Comparison of ENCODE assay signal across 25 cellular contexts in genomic region chr7:4158406-4158805, GRCh38.
DNase-seq lines count a peak whose midpoint lies in the region; ATAC-seq and TF ChIP-seq lines count a peak whose summit lies in the region.
"Had no signal": no experiment of that assay in that cellular context is flagged by ENCODE, and none has a peak within 500 bp of the region (broad histone marks: within the 10 kb centered on the region; RNA-seq: fewer than 3 reads in every experiment).

No MANE protein-coding gene starts in this region.

- H3K4me3 ChIP-seq in neuronal stem cell (ENCODE audit: low read length in 2 of 2) (peak overlapping the region in 1 of 2 donors; percentile 31), left ventricle myocardium inferior (no peak overlapping the region), body of pancreas (no peak overlapping the region)
- H3K4me3 ChIP-seq: BLaER1, GM12878 had no signal

- H3K4me2 ChIP-seq in neuronal stem cell (ENCODE audit: insufficient read depth, low read length, poor library complexity, severe bottlenecking): no peak overlapping the region
- H3K4me2 ChIP-seq: BLaER1 had no signal

- CTCF ChIA-PET in HEK293T (lab: Yijun Ruan, JAX): no interaction called here

- H3K36me3 ChIP-seq in neuronal stem cell (replicated peaks in 1 of 2; ENCODE audit: control insufficient read depth in 2 of 2, insufficient read depth in 2 of 2, low read length in 2 of 2): no peaks in the 10 kb centered on the region
- H3K36me3 ChIP-seq in left ventricle myocardium inferior: no peaks in the 10 kb centered on the region
- H3K36me3 ChIP-seq in body of pancreas (replicated peaks in 1 of 2; ENCODE audit: insufficient read depth in 1 of 2, low read depth in 2 of 2): no peaks in the 10 kb centered on the region
- H3K36me3 ChIP-seq: BE2C, BLaER1 had no signal

- H2AK5ac ChIP-seq in neuronal stem cell (ENCODE audit: low read depth, low read length): no peak overlapping the region

- no peak overlapping the region for H2AFZ ChIP-seq in neuronal stem cell (ENCODE audit: low read length)

- peaks cover 4% of the 10 kb centered on the region for H3K36me3 Mint-ChIP-seq in nephron progenitor cell (ENCODE audit: low read depth)
- no peaks in the 10 kb centered on the region for H3K36me3 Mint-ChIP-seq in activated T-helper 1 cell treated with anti-CD3 and anti-CD28 coated beads, Interleukin-12 subunit alpha, Interleukin-12 subunit beta, Interleukin-2, Interleukin-4 antibody, amounts not matched to agents 30 ng/mL and 10 ng/mL and 1 ng/mL, durations not matched to agents 14 hours and 24 hours and 36 hours (ENCODE audit: low read depth)
- H3K36me3 Mint-ChIP-seq: CD14-positive monocyte; CD4-positive, alpha-beta memory T cell; CD4-positive, CD25-positive, alpha-beta regulatory T cell; CD8-positive, alpha-beta memory T cell had no signal

- H3K27me3 ChIP-seq in neuronal stem cell (ENCODE audit: control insufficient read depth in 3 of 3, insufficient read depth in 3 of 3, low read depth in 1 of 3, low read length in 3 of 3) (no peaks in the 10 kb centered on the region), left ventricle myocardium inferior (ENCODE audit: low read depth) (no peaks in the 10 kb centered on the region), body of pancreas (no peaks in the 10 kb centered on the region)
- H3K27me3 ChIP-seq: BE2C, BLaER1 had no signal

- H3K27ac Mint-ChIP-seq in nephron progenitor cell: peak overlapping the region; percentile 71
- H3K27ac Mint-ChIP-seq in activated T-helper 1 cell treated with anti-CD3 and anti-CD28 coated beads, Interleukin-12 subunit alpha, Interleukin-12 subunit beta, Interleukin-2, Interleukin-4 antibody, amounts not matched to agents 30 ng/mL and 10 ng/mL and 1 ng/mL, durations not matched to agents 14 hours and 24 hours and 36 hours: no peak overlapping the region
- H3K27ac Mint-ChIP-seq: CD14-positive monocyte; CD4-positive, alpha-beta memory T cell; CD8-positive, alpha-beta memory T cell had no signal

- no CpG with 5 or more reads among the region's 14 CpGs for WGBS in neuronal stem cell (ENCODE audit: extremely low coverage in 2 of 2, insufficient read length in 2 of 2, insufficient replicate concordance in 1 of 2), 2 donors
- WGBS in body of pancreas, 2 donors: 88 to 97% methylated on average over 7 to 13 of the region's 14 CpGs

- H3K9me3 ChIP-seq in neuronal stem cell (replicated peaks in 1 of 2; ENCODE audit: control insufficient read depth in 2 of 2, insufficient read depth in 1 of 2, low read depth in 1 of 2, low read length in 2 of 2) (peaks cover 0 to 14% of the 10 kb centered on the region in 2 donors), left ventricle myocardium inferior (replicated peaks) (no peaks in the 10 kb centered on the region), body of pancreas (no peaks in the 10 kb centered on the region)
- H3K9me3 ChIP-seq: BE2C, BLaER1 had no signal

- DNase-seq in HEK293T (ENCODE audit: extremely low spot score): no peak
- no peak for DNase-seq in nephron progenitor cell
- no peak for DNase-seq in neuronal stem cell (ENCODE audit: low spot score)
- no peak for DNase-seq in left ventricle myocardium inferior
- no peak for DNase-seq in activated T-helper 1 cell treated with anti-CD3 and anti-CD28 coated beads, Interleukin-12 subunit alpha, Interleukin-12 subunit beta, Interleukin-2, Interleukin-4 antibody, amounts not matched to agents 30 ng/mL and 10 ng/mL and 1 ng/mL, durations not matched to agents 14 hours and 24 hours and 36 hours (ENCODE audit: low spot score)
- no peak for DNase-seq in body of pancreas
- DNase-seq: 8988T; ACHN; BE2C; C1 segment of cervical spinal cord; CD4-positive, alpha-beta memory T cell; CD4-positive, CD25-positive, alpha-beta regulatory T cell; CD8-positive, alpha-beta memory T cell; COR-L47; DMS 273 treated with DMSO at 0.1 percent for 48 hours; DMS153; DMS53; DMS79; DND-41; EL; GDM1 had no signal

- H3K4me3 Mint-ChIP-seq in nephron progenitor cell: no peak overlapping the region
- H3K4me3 Mint-ChIP-seq in activated T-helper 1 cell treated with anti-CD3 and anti-CD28 coated beads, Interleukin-12 subunit alpha, Interleukin-12 subunit beta, Interleukin-2, Interleukin-4 antibody, amounts not matched to agents 30 ng/mL and 10 ng/mL and 1 ng/mL, durations not matched to agents 14 hours and 24 hours and 36 hours: no peak overlapping the region
- H3K4me3 Mint-ChIP-seq: CD14-positive monocyte; CD4-positive, alpha-beta memory T cell; CD4-positive, CD25-positive, alpha-beta regulatory T cell; CD8-positive, alpha-beta memory T cell had no signal

- H3K9me3 Mint-ChIP-seq in nephron progenitor cell: peaks cover 6% of the 10 kb centered on the region
- no peaks in the 10 kb centered on the region for H3K9me3 Mint-ChIP-seq in activated T-helper 1 cell treated with anti-CD3 and anti-CD28 coated beads, Interleukin-12 subunit alpha, Interleukin-12 subunit beta, Interleukin-2, Interleukin-4 antibody, amounts not matched to agents 30 ng/mL and 10 ng/mL and 1 ng/mL, durations not matched to agents 14 hours and 24 hours and 36 hours
- H3K9me3 Mint-ChIP-seq: CD4-positive, CD25-positive, alpha-beta regulatory T cell had no signal

- TF ChIP-seq POLR2A in body of pancreas (IDR thresholded peaks at IDR 0.05): no peak

- H3K4ac ChIP-seq in neuronal stem cell (ENCODE audit: low read length): no peak overlapping the region

- TF ChIP-seq CTCF in nephron progenitor cell (IDR thresholded peaks at IDR 0.05) (no peak), left ventricle myocardium inferior (IDR thresholded peaks at IDR 0.05; ENCODE audit: borderline replicate concordance) (no peak), body of pancreas (IDR thresholded peaks at IDR 0.05) (no peak)

- H3K27me3 Mint-ChIP-seq in nephron progenitor cell (ENCODE audit: low read depth, poor library complexity): peaks cover 9% of the 10 kb centered on the region
- H3K27me3 Mint-ChIP-seq in activated T-helper 1 cell treated with anti-CD3 and anti-CD28 coated beads, Interleukin-12 subunit alpha, Interleukin-12 subunit beta, Interleukin-2, Interleukin-4 antibody, amounts not matched to agents 30 ng/mL and 10 ng/mL and 1 ng/mL, durations not matched to agents 14 hours and 24 hours and 36 hours (ENCODE audit: insufficient read depth): no peaks in the 10 kb centered on the region
- H3K27me3 Mint-ChIP-seq: CD4-positive, alpha-beta memory T cell; CD4-positive, CD25-positive, alpha-beta regulatory T cell had no signal

- H3K14ac ChIP-seq in neuronal stem cell (ENCODE audit: low read length): no peak overlapping the region

- H2BK120ac ChIP-seq in neuronal stem cell (ENCODE audit: low read depth, low read length): no peak overlapping the region

- peak overlapping the region; percentile 3 for H3K18ac ChIP-seq in neuronal stem cell (ENCODE audit: low read length)

- H3K27ac ChIP-seq in neuronal stem cell (replicated peaks; ENCODE audit: low read length) (no peak overlapping the region), left ventricle myocardium inferior (replicated peaks) (no peak overlapping the region), body of pancreas (no peak overlapping the region)
- H3K27ac ChIP-seq: BLaER1 had no signal

- H4K91ac ChIP-seq in neuronal stem cell (ENCODE audit: low read depth, low read length, poor library complexity): no peak overlapping the region

- H2BK15ac ChIP-seq in neuronal stem cell (ENCODE audit: low read length): peak overlapping the region; percentile 97

- no peaks in the 10 kb centered on the region for H3K79me1 ChIP-seq in neuronal stem cell (ENCODE audit: low read depth, low read length)

- ATAC-seq in GM21528 (IDR thresholded peaks at IDR 0.05; ENCODE audit: low FRiP score, unreplicated experiment): no peak
- no peak for ATAC-seq in body of pancreas
- ATAC-seq: GM12878 had no signal

- H2BK12ac ChIP-seq in neuronal stem cell (ENCODE audit: low read length): no peak overlapping the region

- peak overlapping the region; percentile 66 for H3K23ac ChIP-seq in neuronal stem cell (ENCODE audit: low read depth, low read length, poor library complexity)

- no peak overlapping the region for H4K8ac ChIP-seq in neuronal stem cell (ENCODE audit: low read depth, low read length)

- H3K9ac ChIP-seq in neuronal stem cell (ENCODE audit: low read depth, low read length, poor library complexity): peak overlapping the region; percentile 65
- H3K9ac ChIP-seq: BLaER1 had no signal

- POLR2A ChIA-PET in HEK293T (lab: Yijun Ruan, JAX): no interaction called here

- H3K4me1 Mint-ChIP-seq in nephron progenitor cell: peaks cover 57% of the 10 kb centered on the region
- H3K4me1 Mint-ChIP-seq in activated T-helper 1 cell treated with anti-CD3 and anti-CD28 coated beads, Interleukin-12 subunit alpha, Interleukin-12 subunit beta, Interleukin-2, Interleukin-4 antibody, amounts not matched to agents 30 ng/mL and 10 ng/mL and 1 ng/mL, durations not matched to agents 14 hours and 24 hours and 36 hours (ENCODE audit: low read depth): no peaks in the 10 kb centered on the region
- H3K4me1 Mint-ChIP-seq: CD14-positive monocyte; CD4-positive, alpha-beta memory T cell; CD4-positive, CD25-positive, alpha-beta regulatory T cell; CD8-positive, alpha-beta memory T cell had no signal

- intact Hi-C loops in left ventricle myocardium inferior (cut with micrococcal nuclease) (no loop called here), body of pancreas (cut with DNase I) (no loop called here)
- intact Hi-C loops in activated T-helper 1 cell treated with anti-CD3 and anti-CD28 coated beads, Interleukin-12 subunit alpha, Interleukin-12 subunit beta, Interleukin-2, Interleukin-4 antibody, amounts not matched to agents 30 ng/mL and 10 ng/mL and 1 ng/mL, durations not matched to agents 14 hours and 24 hours and 36 hours (cut with micrococcal nuclease): no loop called here

- peak overlapping the region; percentile 31 for H2BK5ac ChIP-seq in neuronal stem cell (ENCODE audit: low read length)

- H3K4me1 ChIP-seq in neuronal stem cell (ENCODE audit: control insufficient read depth in 2 of 2, insufficient read depth in 1 of 2, low read depth in 1 of 2, low read length in 2 of 2) (peaks cover 0 to 11% of the 10 kb centered on the region in 2 donors), left ventricle myocardium inferior (peaks cover 12% of the 10 kb centered on the region), body of pancreas (peaks cover 30% of the 10 kb centered on the region)
- H3K4me1 ChIP-seq: BE2C, BLaER1 had no signal

TF ChIP-seq in HEK293T, 16 proteins besides CTCF, POLR2A, EP300 and RAD21:
- TF ChIP-seq HDGF (IDR thresholded peaks at IDR 0.05; ENCODE audit: borderline replicate concordance) (no peak), PKNOX1 (IDR thresholded peaks at IDR 0.05) (0 out of 2 replicates have a peak, but pooled peaks have one; percentile 12)
